Comparison of ENCODE assay signal across 8 cellular contexts in the genomic region with DNA sequence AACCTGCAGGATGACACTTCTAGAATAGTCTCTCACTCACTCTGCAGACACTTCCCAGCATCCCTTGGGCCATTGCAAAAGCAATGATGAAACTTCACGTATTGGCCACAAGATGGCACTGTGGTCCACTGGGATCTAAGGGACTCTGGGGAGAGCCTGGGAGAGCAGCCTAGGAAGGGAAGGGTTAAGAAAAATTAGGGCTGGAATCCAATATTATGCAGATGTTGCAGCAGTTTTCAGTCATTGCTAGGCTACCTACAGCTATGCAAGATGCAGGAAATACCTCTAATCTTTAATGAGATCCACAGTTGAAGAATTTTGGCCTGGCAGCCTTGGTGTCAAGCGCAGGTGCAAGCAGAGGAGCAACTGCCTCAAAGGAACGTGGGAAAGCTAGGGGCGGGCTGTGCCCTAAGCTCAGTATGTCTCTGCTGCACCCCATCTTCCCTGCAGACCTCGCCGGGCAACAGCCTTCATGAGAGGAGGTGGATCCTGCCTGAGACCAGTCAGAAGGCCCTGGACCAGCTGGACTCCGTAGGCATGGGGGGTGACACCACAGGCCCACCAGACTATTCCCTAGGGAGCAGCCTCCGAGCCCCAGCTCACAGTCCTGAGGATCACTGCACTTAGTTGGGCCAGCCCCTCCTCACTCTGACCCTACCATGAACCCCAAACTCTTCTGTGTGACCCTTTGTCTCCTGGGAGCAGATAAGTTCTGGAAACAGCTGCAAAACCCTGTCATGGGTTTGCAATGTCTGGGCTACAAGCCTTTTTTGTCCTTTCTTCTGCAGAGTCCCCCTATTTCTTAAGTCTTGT.
DNase-seq lines count a peak whose midpoint lies in the region; ATAC-seq and TF ChIP-seq lines count a peak whose summit lies in the region.

No MANE protein-coding gene starts in this region.

- H3K56ac ChIP-seq in IMR-90 (ENCODE audit: extremely low read depth, insufficient read depth, low read length) = no peak overlapping the region

- no peak overlapping the region for H3K23ac ChIP-seq in IMR-90 (ENCODE audit: low read depth, low read length)

- H3K4me3 ChIP-seq in IMR-90 (ENCODE audit: insufficient read depth, low read depth, low read length) = no peak overlapping the region
- no peak overlapping the region for H3K4me3 ChIP-seq in SJCRH30
- no peak overlapping the region for H3K4me3 ChIP-seq in breast epithelium
- H3K4me3 ChIP-seq in stomach = no peak overlapping the region

- TF ChIP-seq EP300 in stomach (IDR thresholded peaks at IDR 0.05) = no peak

- H3K18ac ChIP-seq in IMR-90 (ENCODE audit: low read depth, low read length) = no peak overlapping the region

- TF ChIP-seq POLR2A in IMR-90 (IDR thresholded peaks at IDR 0.05; ENCODE audit: low read depth, low read length) = no peak
- no peak for TF ChIP-seq POLR2A in breast epithelium (IDR thresholded peaks at IDR 0.05)
- TF ChIP-seq POLR2A in stomach (IDR thresholded peaks at IDR 0.05) = no peak

- H3K14ac ChIP-seq in IMR-90 (replicated peaks; ENCODE audit: low read depth, low read length) = no peak overlapping the region

- H3K9me3 ChIP-seq in IMR-90 (ENCODE audit: control insufficient read depth, insufficient read depth, low read length) (no peaks in the 10 kb centered on the region), SJCRH30 (replicated peaks) (no peaks in the 10 kb centered on the region), breast epithelium (no peaks in the 10 kb centered on the region), stomach (no peaks in the 10 kb centered on the region)

- TF ChIP-seq CTCF in IMR-90 (conservative IDR thresholded peaks at IDR 0.05; ENCODE audit: low read depth, low read length) (peak; percentile 77), breast epithelium (IDR thresholded peaks at IDR 0.05) (peak; percentile 13 to 48 (median 35)), stomach (IDR thresholded peaks at IDR 0.05) (peak in 5 of 7 experiments; percentile 7 to 49 (median 44))

- H2AFZ ChIP-seq in IMR-90 (replicated peaks; ENCODE audit: low read length, poor library complexity) = peak overlapping the region; percentile 55

- H2BK20ac ChIP-seq in IMR-90 (ENCODE audit: low read depth, low read length) = no peak overlapping the region

- intact Hi-C loops in IMR-90 (cut with micrococcal nuclease) = no loop called here
- intact Hi-C loops in breast epithelium (cut with DNase I; ENCODE audit: low total_unique reads) = loop anchor here (5.0 kb wide), 1 partner anchor 238 kb away; no protein-coding TSS in a partner anchor
- intact Hi-C loops in stomach (cut with DNase I; ENCODE audit: low total_unique reads) = no loop called here

- H2BK5ac ChIP-seq in IMR-90 (ENCODE audit: low read depth, low read length, poor library complexity, severe bottlenecking) = no peak overlapping the region

- dilution Hi-C loops in IMR-90 (cut with HindIII; ENCODE audit: low sequenced_read_pairs, unreplicated experiment) = no loop called here

- ATAC-seq in GM21576 (IDR thresholded peaks at IDR 0.05; ENCODE audit: unreplicated experiment) = peak; percentile 82
- ATAC-seq in IMR-90 (ENCODE audit: low read depth) = peak; percentile 86

- H4K5ac ChIP-seq in IMR-90 (ENCODE audit: low read depth, low read length) = no peak overlapping the region

- H3K4me2 ChIP-seq in IMR-90 (ENCODE audit: low read depth, low read length) = no peak overlapping the region

- peak; percentile 63 for DNase-seq in DMS53 (lab: John Stamatoyannopoulos, UW)
- DNase-seq in DMS53 treated with DMSO at 0.1 percent for 48 hours (lab: John Stamatoyannopoulos, UW; ENCODE audit: unreplicated experiment) = no peak
- peak; percentile 76 for DNase-seq in IMR-90
- peak; percentile 78 to 90 for DNase-seq in SJCRH30
- DNase-seq in breast epithelium (ENCODE audit: low spot score in 2 of 2) = no peak
- DNase-seq in left kidney (ENCODE audit: low read depth, low spot score) = peak; percentile 80
- no peak for DNase-seq in stomach

- POLR2A ChIA-PET in IMR-90 (lab: Charles Lee; ENCODE audit: unreplicated experiment) = no interaction called here

- CTCF ChIA-PET in IMR-90 (lab: Yijun Ruan, JAX) = interaction anchor here (0.6 to 1.7 kb wide), 5 partner anchors 9 to 36 kb away, joined by 3 to 5 read pairs (median 3); no protein-coding TSS in a partner anchor

- H4K8ac ChIP-seq in IMR-90 (ENCODE audit: low read depth in 2 of 2, low read length in 2 of 2) = no peak overlapping the region

- no peak overlapping the region for H3K4ac ChIP-seq in IMR-90 (ENCODE audit: low read depth, low read length)

- H3K27ac ChIP-seq in IMR-90 (ENCODE audit: insufficient read depth, low read length) = no peak overlapping the region
- H3K27ac ChIP-seq in SJCRH30 = peak overlapping the region; percentile 71
- H3K27ac ChIP-seq in breast epithelium = no peak overlapping the region
- no peak overlapping the region for H3K27ac ChIP-seq in stomach

- H3K27me3 ChIP-seq in IMR-90 (ENCODE audit: control insufficient read depth, insufficient read depth, low read length) (no peaks in the 10 kb centered on the region), SJCRH30 (no peaks in the 10 kb centered on the region), breast epithelium (no peaks in the 10 kb centered on the region), stomach (no peaks in the 10 kb centered on the region)

- H2AK9ac ChIP-seq in IMR-90 (replicated peaks; ENCODE audit: low read depth, low read length, poor library complexity) = no peak overlapping the region

- H2BK120ac ChIP-seq in IMR-90 (ENCODE audit: low read depth, low read length) = no peak overlapping the region; the same call in 1 of the 2 replicates

- no peak overlapping the region for H4K91ac ChIP-seq in IMR-90 (ENCODE audit: insufficient read depth, low read depth, low read length)

- 80% methylated on average over 1 of the region's 8 CpGs; no CpG with 5 or more reads in 1 of the 2 experiments for WGBS in IMR-90 (ENCODE audit: extremely low coverage in 2 of 2, insufficient read length in 1 of 2), 2 experiments
- WGBS in stomach, 5 donors = 49 to 63% (median 56%) methylated on average over 6 to 8 of the region's 8 CpGs

- in situ Hi-C loops in IMR-90 (cut with MboI; ENCODE audit: low sequenced_read_pairs) = no loop called here

- no peaks in the 10 kb centered on the region for H4K20me1 ChIP-seq in IMR-90 (ENCODE audit: insufficient read depth, low read length)

- H3K9ac ChIP-seq in IMR-90 (ENCODE audit: low read depth, low read length) = no peak overlapping the region

- peak; percentile 61 for TF ChIP-seq RAD21 in IMR-90 (IDR thresholded peaks at IDR 0.05; ENCODE audit: low read length)

- H3K36me3 ChIP-seq in IMR-90 (ENCODE audit: control insufficient read depth, insufficient read depth, low read length) (no peaks in the 10 kb centered on the region), SJCRH30 (no peaks in the 10 kb centered on the region), breast epithelium (no peaks in the 10 kb centered on the region), stomach (no peaks in the 10 kb centered on the region)

- H3K9me1 ChIP-seq in IMR-90 (ENCODE audit: insufficient read depth, low read length) = 0 out of 2 replicates have a peak, but pooled peaks cover 6% of the 10 kb centered on the region

- peaks cover 7% of the 10 kb centered on the region; the same call in 1 of the 2 replicates for H3K4me1 ChIP-seq in IMR-90 (ENCODE audit: control insufficient read depth, insufficient read depth, low read length)
- peaks cover 38% of the 10 kb centered on the region for H3K4me1 ChIP-seq in SJCRH30
- no peaks in the 10 kb centered on the region for H3K4me1 ChIP-seq in breast epithelium
- peaks cover 0 to 16% (median 0%) of the 10 kb centered on the region in 4 donors for H3K4me1 ChIP-seq in stomach

- H3K79me1 ChIP-seq in IMR-90 (ENCODE audit: low read depth in 1 of 2, low read length in 2 of 2) = no peaks in the 10 kb centered on the region

- BruUV-seq in IMR-90 (replicated peaks; lab: Mats Ljungman, UMichigan) = no TSS peak

- 0 out of 3 replicates have a peak overlapping the region, but pooled peaks have one; percentile 8 for H2BK15ac ChIP-seq in IMR-90 (ENCODE audit: low read depth, low read length)

- H2AK5ac ChIP-seq in IMR-90 (ENCODE audit: low read depth, low read length) = peak overlapping the region; percentile 56; the same call in 1 of the 2 replicates

TF ChIP-seq in IMR-90, 13 proteins besides CTCF, POLR2A, EP300 and RAD21:
- no peak for TF ChIP-seq FOS (IDR thresholded peaks at IDR 0.05; ENCODE audit: low read depth, low read length)
- TF ChIP-seq NFE2L2 (IDR thresholded peaks at IDR 0.05; ENCODE audit: low read depth, low read length) = no peak
- TF ChIP-seq, protein P1, sequence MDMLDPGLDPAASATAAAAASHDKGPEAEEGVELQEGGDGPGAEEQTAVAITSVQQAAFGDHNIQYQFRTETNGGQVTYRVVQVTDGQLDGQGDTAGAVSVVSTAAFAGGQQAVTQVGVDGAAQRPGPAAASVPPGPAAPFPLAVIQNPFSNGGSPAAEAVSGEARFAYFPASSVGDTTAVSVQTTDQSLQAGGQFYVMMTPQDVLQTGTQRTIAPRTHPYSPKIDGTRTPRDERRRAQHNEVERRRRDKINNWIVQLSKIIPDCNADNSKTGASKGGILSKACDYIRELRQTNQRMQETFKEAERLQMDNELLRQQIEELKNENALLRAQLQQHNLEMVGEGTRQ (IDR thresholded peaks at IDR 0.05; ENCODE audit: low read depth, low read length) = no peak
- no peak for TF ChIP-seq RFX5 (IDR thresholded peaks at IDR 0.05; ENCODE audit: low read depth, low read length)
- no peak for TF ChIP-seq CHD1 (IDR thresholded peaks at IDR 0.05; ENCODE audit: low read depth, low read length)
- TF ChIP-seq MAFK (IDR thresholded peaks at IDR 0.05; ENCODE audit: low read depth, low read length) = no peak
- peak; percentile 57; the same call in 1 of the 2 replicates for TF ChIP-seq BHLHE40 (IDR thresholded peaks at IDR 0.05; ENCODE audit: low read depth, low read length)
- peak; percentile 55 for TF ChIP-seq SMC3 (IDR thresholded peaks at IDR 0.05; ENCODE audit: low read depth, low read length)
- TF ChIP-seq, protein P2, sequence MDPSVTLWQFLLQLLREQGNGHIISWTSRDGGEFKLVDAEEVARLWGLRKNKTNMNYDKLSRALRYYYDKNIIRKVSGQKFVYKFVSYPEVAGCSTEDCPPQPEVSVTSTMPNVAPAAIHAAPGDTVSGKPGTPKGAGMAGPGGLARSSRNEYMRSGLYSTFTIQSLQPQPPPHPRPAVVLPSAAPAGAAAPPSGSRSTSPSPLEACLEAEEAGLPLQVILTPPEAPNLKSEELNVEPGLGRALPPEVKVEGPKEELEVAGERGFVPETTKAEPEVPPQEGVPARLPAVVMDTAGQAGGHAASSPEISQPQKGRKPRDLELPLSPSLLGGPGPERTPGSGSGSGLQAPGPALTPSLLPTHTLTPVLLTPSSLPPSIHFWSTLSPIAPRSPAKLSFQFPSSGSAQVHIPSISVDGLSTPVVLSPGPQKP (IDR thresholded peaks at IDR 0.05; ENCODE audit: borderline replicate concordance, low read depth, low read length) = no peak
- no peak for TF ChIP-seq RCOR1 (IDR thresholded peaks at IDR 0.05; ENCODE audit: insufficient replicate concordance, low read length)
- TF ChIP-seq CEBPB (IDR thresholded peaks at IDR 0.05; ENCODE audit: low read depth, low read length) = peak; percentile 76; the same call in 1 of the 2 replicates
TF ChIP-seq in IMR-90: peak in this region for 3.

Comparison
In these comparisons a context has a peak if more than half of its experiments do, and no peak if none do; other contexts are left out.
1. DNase-seq: peak in DMS53 (single experiment), IMR-90 (single experiment), SJCRH30 (2 of 2) and left kidney (single experiment); none in DMS53 treated with DMSO at 0.1 percent for 48 hours (single experiment), breast epithelium (0 of 2) and stomach (single experiment).
2. Peak in every context shown above with its lines, with median percentiles within 50 percentile points of each other: CTCF ChIP-seq.